10 cellular contexts compared by ENCODE assay signal in genomic region chr11:117874910-117875396, GRCh38. TPM values are rescaled to one million over a fixed set of nuclear protein-coding genes. Genes with fewer than 3 reads are reported as not detected.
DNase-seq lines count a peak whose midpoint lies in the region; ATAC-seq and TF ChIP-seq lines count a peak whose summit lies in the region.
"Had no signal": no experiment of that assay in that cellular context is flagged by ENCODE, and none has a peak within 500 bp of the region (broad histone marks: within the 10 kb centered on the region; RNA-seq: fewer than 3 reads in every experiment).

No MANE protein-coding gene starts in this region.

- no peaks in the 10 kb centered on the region for H3K36me3 Mint-ChIP-seq in CD8-positive, alpha-beta T cell

- no peak overlapping the region for H3K4me2 ChIP-seq in trophoblast cell (ENCODE audit: low read length)

- no peak overlapping the region for H3K27ac ChIP-seq in CD8-positive, alpha-beta T cell (ENCODE audit: low read depth, low read length)
- peak overlapping the region; percentile 17 for H3K27ac ChIP-seq in HUES48 (ENCODE audit: low read depth, low read length)
- peak overlapping the region; percentile 66 to 81 (median 78) for H3K27ac ChIP-seq in esophagus muscularis mucosa (replicated peaks in 1 of 4)
- no peak overlapping the region for H3K27ac ChIP-seq in trophoblast cell (ENCODE audit: low read depth, low read length)
- no peak overlapping the region for H3K27ac ChIP-seq in right lobe of liver

- H2AFZ ChIP-seq in trophoblast cell (ENCODE audit: insufficient read depth, low read length, poor library complexity) = no peak overlapping the region

- intact Hi-C loops in CD8-positive, alpha-beta T cell (cut with DNase I, micrococcal nuclease) = no loop called here
- intact Hi-C loops in esophagus muscularis mucosa (cut with DNase I) (no loop called here), right lobe of liver (cut with DNase I) (no loop called here)

- CTCF ChIA-PET in CD8-positive, alpha-beta T cell (lab: Charles Lee) = no interaction called here

- no peak overlapping the region for H4K91ac ChIP-seq in trophoblast cell (ENCODE audit: low read depth, low read length)

- no peak for TF ChIP-seq EP300 in esophagus muscularis mucosa (IDR thresholded peaks at IDR 0.05)

- H3K79me2 ChIP-seq in trophoblast cell (ENCODE audit: control insufficient read depth, insufficient read depth, low read length, poor library complexity) = no peaks in the 10 kb centered on the region

- peak overlapping the region; percentile 62 for H3K4me3 ChIP-seq in CD8-positive, alpha-beta T cell (ENCODE audit: low read depth, low read length)
- H3K4me3 ChIP-seq in HUES48 (ENCODE audit: low read depth, low read length) (peak overlapping the region; percentile 65; the same call in 1 of the 2 replicates), esophagus muscularis mucosa (peak overlapping the region; percentile 64 to 79 (median 66)), trophoblast cell (ENCODE audit: low read depth, low read length) (peak overlapping the region; percentile 13), right lobe of liver (peak overlapping the region in 1 of 3 donors; percentile 48)

- no peak for TF ChIP-seq CTCF in CD8-positive, alpha-beta T cell (IDR thresholded peaks at IDR 0.05)
- TF ChIP-seq CTCF in esophagus muscularis mucosa (IDR thresholded peaks at IDR 0.05) (no peak), right lobe of liver (IDR thresholded peaks at IDR 0.05) (no peak)

- H2BK120ac ChIP-seq in trophoblast cell (ENCODE audit: insufficient read depth, low read length, poor library complexity) = no peak overlapping the region

- no peaks in the 10 kb centered on the region for H3K9me3 ChIP-seq in CD8-positive, alpha-beta T cell (ENCODE audit: low read length)
- H3K9me3 ChIP-seq in HUES48 (ENCODE audit: control insufficient read depth, insufficient read depth, low read length) = no peaks in the 10 kb centered on the region
- H3K9me3 ChIP-seq in esophagus muscularis mucosa = no peaks in the 10 kb centered on the region
- H3K9me3 ChIP-seq in trophoblast cell (ENCODE audit: insufficient read depth, low read depth, low read length) = peaks cover 2% of the 10 kb centered on the region
- H3K9me3 ChIP-seq in right lobe of liver = no peaks in the 10 kb centered on the region

- no peak overlapping the region for H2BK5ac ChIP-seq in trophoblast cell (ENCODE audit: low read depth, low read length, poor library complexity)

- no peak overlapping the region for H2AK5ac ChIP-seq in trophoblast cell (ENCODE audit: low read length)

- H3K4ac ChIP-seq in trophoblast cell (ENCODE audit: low read depth, low read length) = no peak overlapping the region

- no peaks in the 10 kb centered on the region for H3K36me3 ChIP-seq in CD8-positive, alpha-beta T cell (ENCODE audit: insufficient read depth, low read length)
- H3K36me3 ChIP-seq in HUES48 (ENCODE audit: control insufficient read depth, insufficient read depth, low read length) = no peaks in the 10 kb centered on the region
- H3K36me3 ChIP-seq in esophagus muscularis mucosa = no peaks in the 10 kb centered on the region
- no peaks in the 10 kb centered on the region for H3K36me3 ChIP-seq in trophoblast cell (ENCODE audit: control insufficient read depth in 1 of 2, insufficient read depth in 2 of 2, low read length in 2 of 2)
- no peaks in the 10 kb centered on the region for H3K36me3 ChIP-seq in right lobe of liver
- H3K36me3 ChIP-seq: WERI-Rb-1 had no signal

- TF ChIP-seq POLR2A in esophagus muscularis mucosa (IDR thresholded peaks at IDR 0.05; ENCODE audit: low read depth) = no peak
- no peak for TF ChIP-seq POLR2A in right lobe of liver (IDR thresholded peaks at IDR 0.05)

- no peak overlapping the region for H3K23ac ChIP-seq in trophoblast cell (ENCODE audit: low read length)

- H3K4me1 Mint-ChIP-seq in CD8-positive, alpha-beta T cell (ENCODE audit: low read depth) = peaks cover 28% of the 10 kb centered on the region

- peak in 1 of 7 experiments; percentile 42 for DNase-seq in CD8-positive, alpha-beta T cell
- no peak for DNase-seq in esophagus muscularis mucosa (ENCODE audit: extremely low spot score)
- no peak for DNase-seq in trophoblast cell
- no peak for DNase-seq in NCI-H146 treated with DMSO at 0.1 percent for 48 hours (lab: John Stamatoyannopoulos, UW; ENCODE audit: unreplicated experiment)
- no peak for DNase-seq in right lobe of liver
- DNase-seq in ecto neural progenitor cell (ENCODE audit: low spot score) = no peak
- DNase-seq: erythroblast had no signal

- H3K18ac ChIP-seq in trophoblast cell (ENCODE audit: low read length) = no peak overlapping the region

- no peak overlapping the region for H3K9ac ChIP-seq in HUES48 (ENCODE audit: low read depth, low read length)
- no peak overlapping the region for H3K9ac ChIP-seq in trophoblast cell (ENCODE audit: low read length)

- no peaks in the 10 kb centered on the region for H3K79me1 ChIP-seq in trophoblast cell (ENCODE audit: low read length)

- no peak overlapping the region for H4K12ac ChIP-seq in trophoblast cell (ENCODE audit: low read depth, low read length)

- H3K14ac ChIP-seq in trophoblast cell (ENCODE audit: low read length) = no peak overlapping the region

- WGBS in esophagus muscularis mucosa = 87% methylated on average over 4 of the region's 4 CpGs
- 100% methylated on average over 3 of the region's 4 CpGs for WGBS in trophoblast cell (ENCODE audit: extremely low coverage, insufficient coverage, insufficient read length)
- WGBS in right lobe of liver (ENCODE audit: insufficient coverage, low coverage, low lambda C conversion rate, missing lambda C conversion rate) = 70% methylated on average over 4 of the region's 4 CpGs

- no peak overlapping the region for H3K27ac Mint-ChIP-seq in CD8-positive, alpha-beta T cell

- peak overlapping the region; percentile 87 for H3K4me3 Mint-ChIP-seq in CD8-positive, alpha-beta T cell

- H3K4me1 ChIP-seq in CD8-positive, alpha-beta T cell (ENCODE audit: insufficient read depth, low read length) = peaks cover 36% of the 10 kb centered on the region
- H3K4me1 ChIP-seq in HUES48 (ENCODE audit: control insufficient read depth, insufficient read depth, low read length) (peaks cover 31% of the 10 kb centered on the region), esophagus muscularis mucosa (peaks cover 55 to 80% (median 72%) of the 10 kb centered on the region in 4 donors), trophoblast cell (ENCODE audit: control insufficient read depth in 1 of 2, insufficient read depth in 2 of 2, low read length in 2 of 2) (peaks cover 5 to 12% of the 10 kb centered on the region in 2 experiments), right lobe of liver (no peaks in the 10 kb centered on the region)

- no peak overlapping the region for H4K8ac ChIP-seq in trophoblast cell (ENCODE audit: low read depth, low read length)

- no peaks in the 10 kb centered on the region for H3K9me3 Mint-ChIP-seq in CD8-positive, alpha-beta T cell

- peak; percentile 41 for ATAC-seq in CD8-positive, alpha-beta T cell
- ATAC-seq in GM21526 (IDR thresholded peaks at IDR 0.05; ENCODE audit: low FRiP score, unreplicated experiment) = no peak
- ATAC-seq in right lobe of liver = no peak

- no peak overlapping the region for H2BK12ac ChIP-seq in trophoblast cell (ENCODE audit: low read length)

- POLR2A ChIA-PET in CD8-positive, alpha-beta T cell (lab: Charles Lee) = interaction anchor here (1.2 kb wide), 2 partner anchors 75 to 128 kb away, joined by 4 read pairs; no protein-coding TSS in a partner anchor

- H3K27me3 Mint-ChIP-seq in CD8-positive, alpha-beta T cell (ENCODE audit: low read depth) = peaks cover 49% of the 10 kb centered on the region

- H3K27me3 ChIP-seq in CD8-positive, alpha-beta T cell (ENCODE audit: insufficient read depth, low read length) = peaks cover 23% of the 10 kb centered on the region
- peaks cover 35% of the 10 kb centered on the region for H3K27me3 ChIP-seq in HUES48 (ENCODE audit: control insufficient read depth, insufficient read depth, low read length)
- peaks cover 0 to 23% (median 3%) of the 10 kb centered on the region in 4 donors for H3K27me3 ChIP-seq in esophagus muscularis mucosa
- peaks cover 42% of the 10 kb centered on the region for H3K27me3 ChIP-seq in trophoblast cell (ENCODE audit: insufficient read depth, low read length)
- H3K27me3 ChIP-seq in right lobe of liver = peaks cover 0 to 4% of the 10 kb centered on the region in 2 donors

RNA-seq across cellular contexts. Expression of gene FXYD6, which starts 1.5 kb away (rescaled TPM):
- total RNA-seq in CD8-positive, alpha-beta T cell = not detected
- 100 to 1,000 TPM in 2 of 4 donors, 10 to 100 TPM in 2; 78.9 to 105 (median 91.5) TPM for total RNA-seq in esophagus muscularis mucosa
- 4.7 TPM in 2 replicates for polyA plus RNA-seq in trophoblast cell (2013)
- 10 to 100 TPM in 2 of 6 experiments, 1 to 10 TPM in 4; 4.9 to 14.4 (median 8.9) TPM for total RNA-seq in right lobe of liver

RNA-seq across cellular contexts. Expression of gene FXYD2, which starts 50.4 kb away (rescaled TPM):
- total RNA-seq in CD8-positive, alpha-beta T cell = 1 to 10 TPM; 9.1 to 9.6 TPM
- total RNA-seq in esophagus muscularis mucosa = 1 to 10 TPM in 3 of 4 donors, under 1 TPM in 1; 0.52 to 5.8 (median 3.7) TPM
- polyA plus RNA-seq in trophoblast cell (2013) = not detected in 2 replicates
- total RNA-seq in right lobe of liver = 10 to 100 TPM in 5 of 6 experiments, 1 to 10 TPM in 1; 9.3 to 13.7 (median 11.4) TPM

RNA-seq across cellular contexts. Expression of gene TMPRSS13, which starts 54.2 kb away (rescaled TPM):
- 1 to 10 TPM; 1.7 TPM for total RNA-seq in CD8-positive, alpha-beta T cell
- total RNA-seq in esophagus muscularis mucosa = not detected
- polyA plus RNA-seq in trophoblast cell (2013) = 4.0 and 4.1 TPM in 2 replicates
- under 1 TPM in 3 of 6 experiments, not detected in 3; 0.09 to 0.61 (median 0.12) TPM for total RNA-seq in right lobe of liver

Comparison
In these comparisons a context has a peak if more than half of its experiments do, and no peak if none do; other contexts are left out.
1. H3K27ac ChIP-seq: peak in HUES48 (single experiment) and esophagus muscularis mucosa (4 of 4); none in CD8-positive, alpha-beta T cell (single experiment), trophoblast cell (single experiment) and right lobe of liver (0 of 3).
2. RNA of gene FXYD6, which starts 1.5 kb away (total RNA-seq): 78.9 to 105 TPM in esophagus muscularis mucosa and 4.9 to 14.4 TPM in right lobe of liver; not detected in CD8-positive, alpha-beta T cell; every median in the first group is over 4 times any median in the second.